In genomic region chr19:50376166-50377050, GRCh38 we compare ENCODE assay signal across 8 cellular contexts. TPM values are rescaled to one million over a fixed set of nuclear protein-coding genes. Genes with fewer than 3 reads are reported as not detected.
DNase-seq lines count a peak whose midpoint lies in the region; ATAC-seq and TF ChIP-seq lines count a peak whose summit lies in the region.

NR1H2 (plus strand) TSS chr19:50376457; CDS start chr19:50377606, 1,149 bp downstream.

- peaks cover 20% of the 10 kb centered on the region for H3K4me1 Mint-ChIP-seq in CD4-positive, alpha-beta T cell (ENCODE audit: low read depth)

- CTCF ChIA-PET in CD4-positive, alpha-beta T cell (lab: Charles Lee) = interaction anchor here (1.5 kb wide), 1 partner anchor 19 kb away, joined by 8 read pairs; no protein-coding TSS in a partner anchor

- H3K9me3 Mint-ChIP-seq in CD4-positive, alpha-beta T cell = no peaks in the 10 kb centered on the region

- H3K4me1 ChIP-seq in effector memory CD4-positive, alpha-beta T cell (ENCODE audit: control insufficient read depth, insufficient read depth, low read length, poor library complexity, severe bottlenecking) = no peaks in the 10 kb centered on the region

- no peaks in the 10 kb centered on the region for H3K27me3 ChIP-seq in CD4-positive, alpha-beta T cell (ENCODE audit: control insufficient read depth, insufficient read depth, low read length)
- no peaks in the 10 kb centered on the region for H3K27me3 ChIP-seq in effector memory CD4-positive, alpha-beta T cell (replicated peaks; ENCODE audit: control insufficient read depth, insufficient read depth, low read length, poor library complexity, severe bottlenecking)

- DNase-seq in CD4-positive, alpha-beta T cell = peak; percentile 90 to 96 (median 94)
- DNase-seq in HS-5 (ENCODE audit: low read depth) (peak; percentile 91), lung microvascular endothelial cell (ENCODE audit: low read depth in 2 of 2) (peak; percentile 99)
- peak; percentile 93 for DNase-seq in NK-92 treated with Interleukin-12 subunit alpha and Interleukin-12 subunit beta, amount 100 ng/mL, for 24 hours (lab: John Stamatoyannopoulos, UW)
- peak; percentile 97 for DNase-seq in activated CD8-positive, alpha-beta memory T cell treated with anti-CD3 and anti-CD28 coated beads for 24 hours
- peak; percentile 89 to 92 (median 90) for DNase-seq in effector memory CD4-positive, alpha-beta T cell
- peak; percentile 90 to 96 (median 92) for DNase-seq in stimulated activated CD4-positive, alpha-beta T cell treated with anti-CD3 and anti-CD28 coated beads, TNF-alpha, amount 100 ng/mL, for 48 hours (ENCODE audit: low read depth in 3 of 3)

- H3K27me3 Mint-ChIP-seq in CD4-positive, alpha-beta T cell = no peaks in the 10 kb centered on the region

- ATAC-seq in CD4-positive, alpha-beta T cell (ENCODE audit: poor library complexity) = peak; percentile 82
- peak; percentile 95 for ATAC-seq in GM19463 (IDR thresholded peaks at IDR 0.05; ENCODE audit: unreplicated experiment)

- POLR2A ChIA-PET in CD4-positive, alpha-beta T cell (lab: Charles Lee) = interaction anchor here (0.7 to 1.6 kb wide), 11 partner anchors 8 to 526 kb away, joined by 3 to 43 read pairs (median 6); partner anchors contain the start of genes GARIN5A, JOSD2, NAPSA and POLD1

- peak within 1 kb of the TSS; percentile 98 for H3K4me3 Mint-ChIP-seq in CD4-positive, alpha-beta T cell

- peaks cover 42% of the 10 kb centered on the region for H3K36me3 ChIP-seq in effector memory CD4-positive, alpha-beta T cell (ENCODE audit: control insufficient read depth, insufficient read depth, low read length)

- peak within 1 kb of the TSS; percentile 92 for H3K4me3 ChIP-seq in effector memory CD4-positive, alpha-beta T cell (ENCODE audit: insufficient read depth, low read depth, low read length, poor library complexity, severe bottlenecking)

- H3K36me3 Mint-ChIP-seq in CD4-positive, alpha-beta T cell (ENCODE audit: low read depth) = peaks cover 51% of the 10 kb centered on the region

- H3K27ac ChIP-seq in CD4-positive, alpha-beta T cell (ENCODE audit: low read depth, low read length) = peak within 1 kb of the TSS; percentile 99
- peak within 1 kb of the TSS; percentile 99 for H3K27ac ChIP-seq in effector memory CD4-positive, alpha-beta T cell (ENCODE audit: insufficient read depth, low read length, poor library complexity, severe bottlenecking)

- TF ChIP-seq CTCF in CD4-positive, alpha-beta T cell (IDR thresholded peaks at IDR 0.05) = no peak

- H3K9me3 ChIP-seq in CD4-positive, alpha-beta T cell (ENCODE audit: control insufficient read depth, low read length) = no peaks in the 10 kb centered on the region
- no peaks in the 10 kb centered on the region for H3K9me3 ChIP-seq in effector memory CD4-positive, alpha-beta T cell (ENCODE audit: control insufficient read depth, low read length)

- intact Hi-C loops in CD4-positive, alpha-beta T cell (cut with DNase I, micrococcal nuclease) = loop anchor here in 1 of 2 experiments (1.0 kb wide), 2 partner anchors 8 to 135 kb away; partner anchors contain the start of genes JOSD2 and POLD1

- peak within 1 kb of the TSS; percentile 99 for H3K27ac Mint-ChIP-seq in CD4-positive, alpha-beta T cell

RNA-seq across cellular contexts. Expression of gene NR1H2, which starts in this region (rescaled TPM):
- total RNA-seq in CD4-positive, alpha-beta T cell = 100 to 1,000 TPM; 261 to 265 TPM
- total RNA-seq in lung microvascular endothelial cell = 35.5 and 66.7 TPM in 2 replicates

Comparison
In these comparisons a context has a peak if more than half of its experiments do, and no peak if none do; other contexts are left out.
1. Peak in every context shown above with its lines: DNase-seq, ATAC-seq, H3K4me3 ChIP-seq and H3K27ac ChIP-seq.